In the genomic region with DNA sequence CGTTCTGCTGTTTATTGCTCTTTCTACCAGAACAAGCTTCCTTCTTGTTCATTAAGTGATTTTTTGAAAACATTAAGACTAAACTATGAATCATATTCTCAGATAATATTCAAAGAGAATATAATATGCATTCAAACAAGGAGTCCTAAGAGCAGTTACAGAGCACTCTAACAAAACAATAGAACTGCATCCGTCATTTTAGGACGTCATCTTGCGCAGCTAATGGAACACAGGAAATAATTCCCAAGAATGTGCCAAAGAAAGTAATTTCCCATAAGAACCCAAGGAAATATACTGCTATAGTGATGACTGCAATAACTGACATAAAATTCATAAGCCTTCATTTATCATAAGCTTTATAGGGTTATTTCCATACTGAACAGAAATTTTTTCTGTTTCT, we compare ENCODE assay signal across 20 cellular contexts. TPM values are rescaled to one million over a fixed set of nuclear protein-coding genes. Genes with fewer than 3 reads are reported as not detected.
DNase-seq lines count a peak whose midpoint lies in the region; ATAC-seq and TF ChIP-seq lines count a peak whose summit lies in the region.
"Had no signal": no experiment of that assay in that cellular context is flagged by ENCODE, and none has a peak within 500 bp of the region (broad histone marks: within the 10 kb centered on the region; RNA-seq: fewer than 3 reads in every experiment).

No MANE protein-coding gene starts in this region.

- no peak for TF ChIP-seq EP300 in neural cell (conservative IDR thresholded peaks at IDR 0.05; ENCODE audit: poor library complexity, severe bottlenecking)

- H3K9me3 ChIP-seq in heart left ventricle (no peaks in the 10 kb centered on the region), right atrium auricular region (no peaks in the 10 kb centered on the region), neural cell (ENCODE audit: low read length) (no peaks in the 10 kb centered on the region)
- no peaks in the 10 kb centered on the region for H3K9me3 ChIP-seq in CD8-positive, alpha-beta memory T cell (ENCODE audit: low read length)
- H3K9me3 ChIP-seq: BLaER1 had no signal

- H3K36me3 ChIP-seq in heart left ventricle: no peaks in the 10 kb centered on the region
- H3K36me3 ChIP-seq in right atrium auricular region: no peaks in the 10 kb centered on the region
- no peaks in the 10 kb centered on the region for H3K36me3 ChIP-seq in neural cell (ENCODE audit: insufficient read depth, low read length)
- no peaks in the 10 kb centered on the region for H3K36me3 ChIP-seq in CD8-positive, alpha-beta memory T cell (ENCODE audit: insufficient read depth, low read length)
- H3K36me3 ChIP-seq: BLaER1 had no signal

- POLR2A ChIA-PET in CD8-positive, alpha-beta memory T cell (lab: Charles Lee): no interaction called here

- TF ChIP-seq CTCF in heart left ventricle (IDR thresholded peaks at IDR 0.05) (no peak), right atrium auricular region (IDR thresholded peaks at IDR 0.05) (no peak), neural cell (IDR thresholded peaks at IDR 0.05; ENCODE audit: poor library complexity, severe bottlenecking) (no peak)

- no peak for TF ChIP-seq RAD21 in neural cell (conservative IDR thresholded peaks at IDR 0.05)

- no peak for DNase-seq in heart left ventricle
- DNase-seq in right atrium auricular region (ENCODE audit: low spot score): no peak
- DNase-seq in dermis blood vessel endothelial cell: peak; percentile 87
- no peak for DNase-seq in CD8-positive, alpha-beta memory T cell
- DNase-seq in DMS 273 (lab: John Stamatoyannopoulos, UW; ENCODE audit: unreplicated experiment): no peak
- DNase-seq: 8988T; CD8-positive, alpha-beta T cell; COR-L47; DMS153; DMS79; GDM1; GOT3; H7; HFFc6 had no signal

- H3K36me3 Mint-ChIP-seq in CD8-positive, alpha-beta memory T cell: no peaks in the 10 kb centered on the region
- H3K36me3 Mint-ChIP-seq in stimulated activated memory B cell treated with anti-CD40 and anti-IgM and Interleukin-4, amounts not matched to agents 10 μg/mL and 1 μg/mL and 100 μg/mL, for 72 hours: no peaks in the 10 kb centered on the region
- H3K36me3 Mint-ChIP-seq: CD14-positive monocyte; CD8-positive, alpha-beta T cell had no signal

- no peak overlapping the region for H3K4me2 ChIP-seq in neural cell (ENCODE audit: low read length)
- H3K4me2 ChIP-seq: BLaER1 had no signal

- ATAC-seq in heart left ventricle: peak in 1 of 4 donors; percentile 93
- ATAC-seq in stimulated activated memory B cell treated with anti-CD40 and anti-IgM and Interleukin-4, amounts not matched to agents 10 μg/mL and 1 μg/mL and 100 μg/mL, for 72 hours: no peak
- ATAC-seq: CD8-positive, alpha-beta T cell; HCT116 had no signal

- H3K27me3 Mint-ChIP-seq in CD8-positive, alpha-beta memory T cell: peaks cover 3 to 40% of the 10 kb centered on the region in 2 donors
- H3K27me3 Mint-ChIP-seq in stimulated activated memory B cell treated with anti-CD40 and anti-IgM and Interleukin-4, amounts not matched to agents 10 μg/mL and 1 μg/mL and 100 μg/mL, for 72 hours: peaks cover 47% of the 10 kb centered on the region

- no peaks in the 10 kb centered on the region for H4K20me1 ChIP-seq in neural cell (ENCODE audit: insufficient read depth)
- H4K20me1 ChIP-seq: BLaER1 had no signal

- H3K4me3 ChIP-seq in heart left ventricle (no peak overlapping the region), right atrium auricular region (no peak overlapping the region), neural cell (ENCODE audit: low read length) (no peak overlapping the region)
- no peak overlapping the region for H3K4me3 ChIP-seq in CD8-positive, alpha-beta memory T cell (ENCODE audit: low read length)
- H3K4me3 ChIP-seq: BLaER1 had no signal

- H3K79me2 ChIP-seq in neural cell (replicated peaks; ENCODE audit: insufficient read depth, low read length): no peaks in the 10 kb centered on the region

- no peaks in the 10 kb centered on the region for H3K9me2 ChIP-seq in neural cell (ENCODE audit: insufficient read depth, low read length)

- peak overlapping the region in 10 of 12 donors; percentile 9 to 52 (median 35) for H3K27ac ChIP-seq in heart left ventricle
- no peak overlapping the region for H3K27ac ChIP-seq in right atrium auricular region
- H3K27ac ChIP-seq in neural cell (ENCODE audit: low read length): peak overlapping the region; percentile 37
- no peak overlapping the region for H3K27ac ChIP-seq in CD8-positive, alpha-beta memory T cell (ENCODE audit: low read depth, low read length)
- H3K27ac ChIP-seq: BLaER1, HL-60 had no signal

- H3K9ac ChIP-seq in neural cell (ENCODE audit: low read length): no peak overlapping the region
- H3K9ac ChIP-seq: BLaER1 had no signal

- no peak overlapping the region for H3K4me3 Mint-ChIP-seq in CD8-positive, alpha-beta memory T cell
- H3K4me3 Mint-ChIP-seq in stimulated activated memory B cell treated with anti-CD40 and anti-IgM and Interleukin-4, amounts not matched to agents 10 μg/mL and 1 μg/mL and 100 μg/mL, for 72 hours: no peak overlapping the region
- H3K4me3 Mint-ChIP-seq: CD14-positive monocyte; CD8-positive, alpha-beta T cell; HFFc6 had no signal

- H3K4me1 Mint-ChIP-seq in CD8-positive, alpha-beta memory T cell: no peaks in the 10 kb centered on the region
- H3K4me1 Mint-ChIP-seq in stimulated activated memory B cell treated with anti-CD40 and anti-IgM and Interleukin-4, amounts not matched to agents 10 μg/mL and 1 μg/mL and 100 μg/mL, for 72 hours: peaks cover 7% of the 10 kb centered on the region
- H3K4me1 Mint-ChIP-seq: CD14-positive monocyte had no signal

- no peaks in the 10 kb centered on the region for H3K27me3 ChIP-seq in heart left ventricle
- H3K27me3 ChIP-seq in right atrium auricular region: no peaks in the 10 kb centered on the region
- H3K27me3 ChIP-seq in neural cell (ENCODE audit: insufficient read depth, low read depth, low read length): no peaks in the 10 kb centered on the region
- no peaks in the 10 kb centered on the region for H3K27me3 ChIP-seq in CD8-positive, alpha-beta memory T cell (ENCODE audit: insufficient read depth, low read length, poor library complexity, severe bottlenecking)
- H3K27me3 ChIP-seq: BLaER1 had no signal

- no peaks in the 10 kb centered on the region for H3K9me3 Mint-ChIP-seq in CD8-positive, alpha-beta memory T cell
- peaks cover 3% of the 10 kb centered on the region for H3K9me3 Mint-ChIP-seq in stimulated activated memory B cell treated with anti-CD40 and anti-IgM and Interleukin-4, amounts not matched to agents 10 μg/mL and 1 μg/mL and 100 μg/mL, for 72 hours
- H3K9me3 Mint-ChIP-seq: CD8-positive, alpha-beta T cell; HFFc6 had no signal

- TF ChIP-seq POLR2A in heart left ventricle (IDR thresholded peaks at IDR 0.05): no peak

- 59 to 68% (median 63%) methylated on average over 4 of the region's 4 CpGs for WGBS in heart left ventricle, 4 donors

- H2AFZ ChIP-seq in neural cell (ENCODE audit: low read depth, low read length): no peak overlapping the region

- CTCF ChIA-PET in CD8-positive, alpha-beta memory T cell (lab: Charles Lee): no interaction called here

- intact Hi-C loops in heart left ventricle (cut with DNase I): no loop called here

- H3F3A ChIP-seq in neural cell (ENCODE audit: insufficient read depth, low read length, poor library complexity, severe bottlenecking): no peaks in the 10 kb centered on the region

- H3K4me1 ChIP-seq in heart left ventricle (no peaks in the 10 kb centered on the region), right atrium auricular region (no peaks in the 10 kb centered on the region)
- H3K4me1 ChIP-seq in CD8-positive, alpha-beta memory T cell (ENCODE audit: insufficient read depth, low read length): no peaks in the 10 kb centered on the region
- H3K4me1 ChIP-seq: BLaER1 had no signal

- no peak overlapping the region for H3K27ac Mint-ChIP-seq in CD8-positive, alpha-beta memory T cell
- no peak overlapping the region for H3K27ac Mint-ChIP-seq in stimulated activated memory B cell treated with anti-CD40 and anti-IgM and Interleukin-4, amounts not matched to agents 10 μg/mL and 1 μg/mL and 100 μg/mL, for 72 hours
- H3K27ac Mint-ChIP-seq: CD14-positive monocyte; CD8-positive, alpha-beta T cell; HFFc6 had no signal

TF ChIP-seq in neural cell, 6 proteins besides CTCF, POLR2A, EP300 and RAD21:
- TF ChIP-seq EZH2 (IDR thresholded peaks at IDR 0.05; ENCODE audit: borderline replicate concordance, insufficient read depth, low read length, poor library complexity, severe bottlenecking): no peak

RNA-seq across cellular contexts. Expression of gene CASD1, which starts 28.4 kb away (rescaled TPM):
- total RNA-seq in heart left ventricle (10 to 100 TPM; 14.3 to 24.3 (median 17.2) TPM), right atrium auricular region (10 to 100 TPM; 15.6 to 25.5 TPM), dermis blood vessel endothelial cell (23.3 and 23.8 TPM in 2 replicates)
- polyA plus RNA-seq in heart left ventricle (10 to 100 TPM in 1 of 2 donors, 1 to 10 TPM in 1; 9.5 to 12.1 TPM), neural cell (157 and 187 TPM in 2 replicates)
- 153 and 166 TPM in 2 replicates for polyA minus RNA-seq in neural cell
- 10 to 100 TPM; 18.9 to 19.7 TPM for total RNA-seq in CD8-positive, alpha-beta memory T cell
- 15.5 TPM for polyA plus RNA-seq in CD8-positive, alpha-beta memory T cell

Comparison
In these comparisons a context has a peak if more than half of its experiments do, and no peak if none do; other contexts are left out.
1. H3K27ac ChIP-seq: peak in heart left ventricle (10 of 12) and neural cell (single experiment); none in right atrium auricular region (0 of 2) and CD8-positive, alpha-beta memory T cell (single experiment).